9 cellular contexts compared by ENCODE assay signal in genomic region chr6:69894578-69895347, GRCh38. TPM values are rescaled to one million over a fixed set of nuclear protein-coding genes. Genes with fewer than 3 reads are reported as not detected.
A peak's percentile ranks its signal among the peaks of the same experiment; 100 is the strongest.
DNase-seq lines count a peak whose midpoint lies in the region; ATAC-seq and TF ChIP-seq lines count a peak whose summit lies in the region.
"Had no signal": no experiment of that assay in that cellular context is flagged by ENCODE, and none has a peak within 500 bp of the region (broad histone marks: within the 10 kb centered on the region; RNA-seq: fewer than 3 reads in every experiment).

No MANE protein-coding gene starts in this region.

- H3K9me3 Mint-ChIP-seq in MCF 10A (ENCODE audit: unreplicated experiment), result no peaks in the 10 kb centered on the region
- H3K9me3 Mint-ChIP-seq in T-cell, result peaks cover 0 to 11% (median 0%) of the 10 kb centered on the region in 3 donors

- POLR2A ChIA-PET in MCF 10A (lab: Yijun Ruan, JAX) (interaction anchor here (1.1 to 1.2 kb wide), 2 partner anchors 10 to 99 kb away, joined by 3 to 5 read pairs; no protein-coding TSS in a partner anchor), T-cell (lab: Charles Lee) (interaction anchor here in 1 of 2 donors (0.7 kb wide), 1 partner anchor 320 kb away, joined by 3 read pairs; no protein-coding TSS in a partner anchor)

- no peak overlapping the region for H3K27ac ChIP-seq in breast epithelium

- peak; percentile 87 for DNase-seq in MCF 10A (ENCODE audit: unreplicated experiment)
- no peak for DNase-seq in breast epithelium (ENCODE audit: low spot score in 2 of 2)
- peak; percentile 89 for DNase-seq in M059J (ENCODE audit: low read depth)
- DNase-seq in choroid plexus epithelial cell (ENCODE audit: low read depth), result peak; percentile 93
- DNase-seq in ureter (ENCODE audit: low spot score), result peak; percentile 74
- no peak for DNase-seq in T-cell
- DNase-seq in GM20000 (ENCODE audit: low spot score), result no peak
- no peak for DNase-seq in NCI-H2107 (lab: John Stamatoyannopoulos, UW)
- DNase-seq: CD4-positive, CD25-positive, alpha-beta regulatory T cell had no signal

- no peaks in the 10 kb centered on the region for H3K4me1 ChIP-seq in breast epithelium

- no TSS peak for BruUV-seq in MCF 10A (replicated peaks; lab: Mats Ljungman, UMichigan)

- no peaks in the 10 kb centered on the region for H3K36me3 ChIP-seq in breast epithelium

- CTCF ChIA-PET in MCF 10A (lab: Yijun Ruan, JAX), result interaction anchor here (0.6 to 1.3 kb wide), 7 partner anchors 14 to 1187 kb away, joined by 3 to 4 read pairs (median 3); no protein-coding TSS in a partner anchor
- CTCF ChIA-PET in T-cell (lab: Charles Lee), result no interaction called here

- H3K4me3 ChIP-seq in breast epithelium (no peak overlapping the region), choroid plexus epithelial cell (ENCODE audit: low read depth, low read length) (no peak overlapping the region)

- no peak for TF ChIP-seq CTCF in MCF 10A (IDR thresholded peaks at IDR 0.05; ENCODE audit: unreplicated experiment)
- TF ChIP-seq CTCF in breast epithelium (IDR thresholded peaks at IDR 0.05), result no peak
- peak; percentile 17 for TF ChIP-seq CTCF in choroid plexus epithelial cell (conservative IDR thresholded peaks at IDR 0.05; ENCODE audit: low read depth, low read length)
- TF ChIP-seq CTCF in GM20000 (IDR thresholded peaks at IDR 0.05; ENCODE audit: extremely low read depth, missing control alignments), result no peak

- no peaks in the 10 kb centered on the region for H3K27me3 ChIP-seq in breast epithelium

- no peak for TF ChIP-seq POLR2A in breast epithelium (IDR thresholded peaks at IDR 0.05)

- H3K4me3 Mint-ChIP-seq in MCF 10A (ENCODE audit: unreplicated experiment), result no peak overlapping the region
- no peak overlapping the region for H3K4me3 Mint-ChIP-seq in T-cell
- H3K4me3 Mint-ChIP-seq: CD4-positive, CD25-positive, alpha-beta regulatory T cell had no signal

- H3K27ac Mint-ChIP-seq in MCF 10A (ENCODE audit: low read depth, unreplicated experiment), result no peak overlapping the region
- no peak overlapping the region for H3K27ac Mint-ChIP-seq in T-cell
- H3K27ac Mint-ChIP-seq: CD4-positive, CD25-positive, alpha-beta regulatory T cell had no signal

- no peak for ATAC-seq in T-cell (replicated peaks in 1 of 4)

- H3K27me3 Mint-ChIP-seq in MCF 10A (ENCODE audit: insufficient read depth, unreplicated experiment) (peaks cover 30% of the 10 kb centered on the region), T-cell (peaks cover 4 to 9% of the 10 kb centered on the region in 2 donors)

- H3K9me3 ChIP-seq in breast epithelium, result no peaks in the 10 kb centered on the region

- peaks cover 7% of the 10 kb centered on the region for H3K4me1 Mint-ChIP-seq in MCF 10A (ENCODE audit: insufficient read depth, unreplicated experiment)
- no peaks in the 10 kb centered on the region for H3K4me1 Mint-ChIP-seq in T-cell
- H3K4me1 Mint-ChIP-seq: CD4-positive, CD25-positive, alpha-beta regulatory T cell had no signal

- H3K36me3 Mint-ChIP-seq in MCF 10A (ENCODE audit: insufficient read depth, unreplicated experiment), result no peaks in the 10 kb centered on the region
- H3K36me3 Mint-ChIP-seq in T-cell, result no peaks in the 10 kb centered on the region
- H3K36me3 Mint-ChIP-seq: CD4-positive, CD25-positive, alpha-beta regulatory T cell had no signal

- intact Hi-C loops in MCF 10A (cut with micrococcal nuclease), result no loop called here
- intact Hi-C loops in breast epithelium (cut with DNase I; ENCODE audit: low total_unique reads), result no loop called here

RNA-seq across cellular contexts. Expression of gene COL19A1, which starts 28.4 kb away (rescaled TPM):
- not detected in 2 replicates for total RNA-seq in MCF 10A (2022)
- under 1 TPM in 2 of 3 donors, not detected in 1; 0.15 to 0.66 TPM for total RNA-seq in breast epithelium
- not detected in 2 replicates for total RNA-seq in M059J (2014; rRNA removed; shearing (Covaris generic))
- total RNA-seq in ureter, result 1.7 TPM
- 1 to 10 TPM in 1 of 5 donors, under 1 TPM in 4; 0.42 to 2.3 (median 0.55) TPM for total RNA-seq in T-cell

Comparison
In these comparisons a context has a peak if more than half of its experiments do, and no peak if none do; other contexts are left out.
1. DNase-seq: peak in MCF 10A (single experiment), M059J (single experiment), choroid plexus epithelial cell (single experiment) and ureter (single experiment); none in breast epithelium (0 of 2), T-cell (0 of 34), GM20000 (single experiment) and NCI-H2107 (single experiment).